In genomic region chr19:49506575-49507105, GRCh38 we compare ENCODE assay signal across 8 cellular contexts. TPM values are rescaled to one million over a fixed set of nuclear protein-coding genes. Genes with fewer than 3 reads are reported as not detected.
DNase-seq lines count a peak whose midpoint lies in the region; ATAC-seq and TF ChIP-seq lines count a peak whose summit lies in the region.

No MANE protein-coding gene starts in this region.

- H3K27ac Mint-ChIP-seq in central memory CD8-positive, alpha-beta T cell (ENCODE audit: low read depth): peak overlapping the region; percentile 38

- TF ChIP-seq CTCF in WERI-Rb-1 (IDR thresholded peaks at IDR 0.05; ENCODE audit: low read depth, low read length) (peak; percentile 72), suprapubic skin (IDR thresholded peaks at IDR 0.05) (peak; percentile 52 to 60)

- TF ChIP-seq POLR2A in suprapubic skin (IDR thresholded peaks at IDR 0.05): no peak

- H3K36me3 Mint-ChIP-seq in central memory CD8-positive, alpha-beta T cell (ENCODE audit: insufficient read depth): peaks cover 7% of the 10 kb centered on the region

- H3K36me3 ChIP-seq in WERI-Rb-1: no peaks in the 10 kb centered on the region
- H3K36me3 ChIP-seq in suprapubic skin: no peaks in the 10 kb centered on the region

- no peaks in the 10 kb centered on the region for H3K27me3 Mint-ChIP-seq in central memory CD8-positive, alpha-beta T cell

- no peak for TF ChIP-seq EP300 in suprapubic skin (IDR thresholded peaks at IDR 0.05)

- no peak overlapping the region for H3K27ac ChIP-seq in WERI-Rb-1
- H3K27ac ChIP-seq in suprapubic skin: no peak overlapping the region

- no peaks in the 10 kb centered on the region for H3K27me3 ChIP-seq in WERI-Rb-1 (ENCODE audit: insufficient read depth, low read depth, severe bottlenecking)
- no peaks in the 10 kb centered on the region for H3K27me3 ChIP-seq in suprapubic skin

- peak; percentile 73 for ATAC-seq in central memory CD8-positive, alpha-beta T cell (replicated peaks; ENCODE audit: extremely low read depth, poor library complexity, severe bottlenecking)
- ATAC-seq in HG03196 (IDR thresholded peaks at IDR 0.05; ENCODE audit: unreplicated experiment): no peak

- peaks cover 14% of the 10 kb centered on the region for H3K4me1 ChIP-seq in suprapubic skin

- no peak overlapping the region for H3K4me3 Mint-ChIP-seq in central memory CD8-positive, alpha-beta T cell

- peak; percentile 34 to 71 for DNase-seq in NCI-H524 (lab: John Stamatoyannopoulos, UW)
- DNase-seq in NCI-H524 treated with DMSO at 0.1 percent for 48 hours (lab: John Stamatoyannopoulos, UW): no peak
- DNase-seq in NCI-H146 treated with DMSO at 0.1 percent for 48 hours (lab: John Stamatoyannopoulos, UW; ENCODE audit: unreplicated experiment): peak; percentile 64
- DNase-seq in WERI-Rb-1: peak; percentile 77
- DNase-seq in central memory CD8-positive, alpha-beta T cell (ENCODE audit: low spot score in 2 of 2): peak; percentile 65 to 67
- peak; percentile 68 for DNase-seq in medulla oblongata (ENCODE audit: extremely low spot score)
- no peak for DNase-seq in suprapubic skin (ENCODE audit: low spot score in 2 of 2)

- H3K4me3 ChIP-seq in WERI-Rb-1 (ENCODE audit: low read depth, low read length) (no peak overlapping the region), suprapubic skin (no peak overlapping the region)

- no peaks in the 10 kb centered on the region for H3K9me3 Mint-ChIP-seq in central memory CD8-positive, alpha-beta T cell

- H3K4me1 Mint-ChIP-seq in central memory CD8-positive, alpha-beta T cell: peaks cover 34% of the 10 kb centered on the region

- WGBS in suprapubic skin: 29% methylated on average over 8 of the region's 8 CpGs

- H3K9me3 ChIP-seq in WERI-Rb-1 (ENCODE audit: severe bottlenecking): no peaks in the 10 kb centered on the region
- H3K9me3 ChIP-seq in suprapubic skin: no peaks in the 10 kb centered on the region

RNA-seq across cellular contexts. Expression of gene FCGRT, which starts 5.8 kb away (rescaled TPM):
- 100 to 1,000 TPM in 3 of 4 donors, 10 to 100 TPM in 1; 96.2 to 136 (median 112) TPM for total RNA-seq in suprapubic skin

RNA-seq across cellular contexts. Expression of gene RPS11, which starts 10.4 kb away (rescaled TPM):
- total RNA-seq in suprapubic skin: 1,000 to 10,000 TPM; 3,049 to 5,024 (median 4,623) TPM

RNA-seq across cellular contexts. Expression of gene RPL13A, which starts 19.2 kb away (rescaled TPM):
- 1,000 to 10,000 TPM; 2,613 to 5,154 (median 4,451) TPM for total RNA-seq in suprapubic skin

RNA-seq across cellular contexts. Expression of gene RCN3, which starts 21.2 kb away (rescaled TPM):
- total RNA-seq in suprapubic skin: 10 to 100 TPM in 2 of 4 donors, 1 to 10 TPM in 2; 4.9 to 18.8 (median 9.0) TPM

RNA-seq across cellular contexts. Expression of gene FLT3LG, which starts 32.6 kb away (rescaled TPM):
- total RNA-seq in suprapubic skin: 1 to 10 TPM; 1.2 to 4.9 (median 4.4) TPM

Comparison
In these comparisons a context has a peak if more than half of its experiments do, and no peak if none do; other contexts are left out.
1. DNase-seq: peak in NCI-H524 (2 of 2), NCI-H146 treated with DMSO at 0.1 percent for 48 hours (single experiment), WERI-Rb-1 (single experiment), central memory CD8-positive, alpha-beta T cell (2 of 2) and medulla oblongata (single experiment); none in NCI-H524 treated with DMSO at 0.1 percent for 48 hours (single experiment) and suprapubic skin (0 of 2).